In the genomic region with DNA sequence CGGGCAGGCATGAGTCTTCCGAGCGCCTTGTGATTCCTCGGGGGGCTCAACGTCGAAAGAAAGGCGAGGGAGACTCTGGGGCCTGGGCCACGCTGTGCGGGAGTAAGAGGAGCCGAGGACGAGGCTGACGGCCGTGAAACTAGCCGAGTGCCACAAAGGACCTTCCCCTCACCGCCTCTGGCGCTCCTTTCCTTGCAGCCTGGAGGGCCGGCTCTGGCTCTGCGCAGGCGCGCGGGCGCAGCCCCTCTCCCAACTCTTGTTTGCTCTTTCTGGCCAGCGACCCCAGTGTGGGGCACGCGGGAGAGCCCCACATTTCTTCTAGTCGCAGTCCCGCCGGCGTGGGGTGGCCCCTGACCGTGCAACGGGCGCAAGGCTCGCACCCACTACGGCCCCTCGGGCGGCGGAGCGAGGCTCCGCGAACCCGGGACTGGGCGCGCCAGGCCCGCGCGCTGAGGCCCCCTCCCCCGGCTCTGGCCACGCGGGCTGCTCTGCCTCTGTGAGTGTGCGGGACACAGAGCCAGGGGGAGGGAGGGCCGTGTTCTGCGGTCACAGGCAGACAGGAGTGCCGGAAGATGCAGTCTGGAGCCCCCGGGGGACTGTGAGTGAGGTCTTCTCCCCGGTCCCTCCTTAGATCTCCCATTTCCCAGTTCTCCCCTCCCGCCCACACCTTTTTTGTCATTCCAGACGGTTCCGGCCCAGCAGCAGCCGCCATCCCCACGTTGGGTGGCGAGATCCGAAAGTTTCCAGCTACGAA, we compare ENCODE assay signal across 8 cellular contexts. TPM values are rescaled to one million over a fixed set of nuclear protein-coding genes. Genes with fewer than 3 reads are reported as not detected.
A peak's percentile ranks its signal among the peaks of the same experiment; 100 is the strongest.
DNase-seq lines count a peak whose midpoint lies in the region; ATAC-seq and TF ChIP-seq lines count a peak whose summit lies in the region.

No MANE protein-coding gene starts in this region.

- peaks cover 38% of the 10 kb centered on the region for H3K27me3 Mint-ChIP-seq in GM23338 (ENCODE audit: insufficient read depth, low read depth, poor library complexity)
- no peaks in the 10 kb centered on the region for H3K27me3 Mint-ChIP-seq in activated CD8-positive, alpha-beta T cell treated with anti-CD3 and anti-CD28 coated beads, Interleukin-2, amount 10 ng/mL, durations not matched to agents 7 days and 5 days (ENCODE audit: low read depth)
- no peaks in the 10 kb centered on the region for H3K27me3 Mint-ChIP-seq in memory B cell

- DNase-seq in ACHN (peak; percentile 59), GM23338 (ENCODE audit: low spot score) (peak; percentile 72), NCI-H774 (lab: John Stamatoyannopoulos, UW) (peak; percentile 15), memory B cell (ENCODE audit: low spot score in 2 of 2) (peak in 1 of 2 donors; percentile 42)
- DNase-seq in activated CD8-positive, alpha-beta T cell treated with anti-CD3 and anti-CD28 coated beads, Interleukin-2, amount 10 ng/mL, durations not matched to agents 7 days and 5 days = peak; percentile 69
- DNase-seq in effector memory CD4-positive, alpha-beta T cell = peak; percentile 43 to 64 (median 53)
- DNase-seq in stimulated activated CD8-positive, alpha-beta memory T cell treated with anti-CD3 and anti-CD28 coated beads, Interleukin-12 subunit alpha, Interleukin-12 subunit beta, amount 100 ng/mL, for 24 hours (ENCODE audit: extremely low read depth) = peak; percentile 27

- H3K36me3 ChIP-seq in GM23338 (ENCODE audit: insufficient read depth) = peaks cover 7% of the 10 kb centered on the region; the same call in 1 of the 2 replicates
- H3K36me3 ChIP-seq in effector memory CD4-positive, alpha-beta T cell (ENCODE audit: control insufficient read depth, insufficient read depth, low read length) = no peaks in the 10 kb centered on the region

- peak overlapping the region; percentile 99 for H3K27ac ChIP-seq in GM23338 (ENCODE audit: low read depth)
- H3K27ac ChIP-seq in effector memory CD4-positive, alpha-beta T cell (ENCODE audit: insufficient read depth, low read length, poor library complexity, severe bottlenecking) = peak overlapping the region; percentile 95

- no peaks in the 10 kb centered on the region for H3K27me3 ChIP-seq in GM23338 (ENCODE audit: insufficient read depth)
- no peaks in the 10 kb centered on the region for H3K27me3 ChIP-seq in effector memory CD4-positive, alpha-beta T cell (replicated peaks; ENCODE audit: control insufficient read depth, insufficient read depth, low read length, poor library complexity, severe bottlenecking)

- H3K9me3 Mint-ChIP-seq in GM23338 (peaks cover 3% of the 10 kb centered on the region; the same call in 1 of the 3 replicates), memory B cell (no peaks in the 10 kb centered on the region)
- no peaks in the 10 kb centered on the region for H3K9me3 Mint-ChIP-seq in activated CD8-positive, alpha-beta T cell treated with anti-CD3 and anti-CD28 coated beads, Interleukin-2, amount 10 ng/mL, durations not matched to agents 7 days and 5 days (ENCODE audit: insufficient read depth)

- peak overlapping the region; percentile 99 for H3K27ac Mint-ChIP-seq in GM23338
- H3K27ac Mint-ChIP-seq in activated CD8-positive, alpha-beta T cell treated with anti-CD3 and anti-CD28 coated beads, Interleukin-2, amount 10 ng/mL, durations not matched to agents 7 days and 5 days = peak overlapping the region; percentile 100
- peak overlapping the region; percentile 100 for H3K27ac Mint-ChIP-seq in memory B cell

- H3K9me3 ChIP-seq in effector memory CD4-positive, alpha-beta T cell (ENCODE audit: control insufficient read depth, low read length) = no peaks in the 10 kb centered on the region

- H3K79me2 ChIP-seq in GM23338 (replicated peaks; ENCODE audit: insufficient read depth) = peaks cover 35% of the 10 kb centered on the region

- H2AFZ ChIP-seq in GM23338 = no peak overlapping the region

- H3K9me2 ChIP-seq in GM23338 (ENCODE audit: insufficient read depth) = no peaks in the 10 kb centered on the region

- no peak for TF ChIP-seq CTCF in GM23338 (conservative IDR thresholded peaks at IDR 0.05; ENCODE audit: low read depth in 2 of 2)

- H3K4me3 Mint-ChIP-seq in GM23338 = peak overlapping the region; percentile 99
- peak overlapping the region; percentile 90 for H3K4me3 Mint-ChIP-seq in activated CD8-positive, alpha-beta T cell treated with anti-CD3 and anti-CD28 coated beads, Interleukin-2, amount 10 ng/mL, durations not matched to agents 7 days and 5 days
- H3K4me3 Mint-ChIP-seq in memory B cell = peak overlapping the region; percentile 90

- peaks cover 19% of the 10 kb centered on the region for H3K4me1 Mint-ChIP-seq in GM23338
- H3K4me1 Mint-ChIP-seq in activated CD8-positive, alpha-beta T cell treated with anti-CD3 and anti-CD28 coated beads, Interleukin-2, amount 10 ng/mL, durations not matched to agents 7 days and 5 days (ENCODE audit: low read depth) = peaks cover 19% of the 10 kb centered on the region
- peaks cover 24% of the 10 kb centered on the region for H3K4me1 Mint-ChIP-seq in memory B cell

- peak overlapping the region; percentile 99 for H3K4me3 ChIP-seq in GM23338
- H3K4me3 ChIP-seq in effector memory CD4-positive, alpha-beta T cell (ENCODE audit: insufficient read depth, low read depth, low read length, poor library complexity, severe bottlenecking) = peak overlapping the region; percentile 89

- peak overlapping the region; percentile 100 for H3K4me2 ChIP-seq in GM23338

- peaks cover 5% of the 10 kb centered on the region for H3K4me1 ChIP-seq in GM23338 (ENCODE audit: insufficient read depth)
- H3K4me1 ChIP-seq in effector memory CD4-positive, alpha-beta T cell (ENCODE audit: control insufficient read depth, insufficient read depth, low read length, poor library complexity, severe bottlenecking) = peaks cover 13% of the 10 kb centered on the region

- CTCF ChIA-PET in activated CD8-positive, alpha-beta T cell treated with anti-CD3 and anti-CD28 coated beads, Interleukin-2, amount 10 ng/mL, durations not matched to agents 7 days and 5 days (lab: Charles Lee) = interaction anchor here (1.0 to 2.4 kb wide), 8 partner anchors 11 to 220 kb away, joined by 3 to 10 read pairs (median 4); partner anchors contain the start of genes ACO2 and PHF5A

- peaks cover 16% of the 10 kb centered on the region for H3F3A ChIP-seq in GM23338 (replicated peaks; ENCODE audit: low read depth)

- peaks cover 31% of the 10 kb centered on the region for H3K36me3 Mint-ChIP-seq in GM23338 (ENCODE audit: low read depth)
- peaks cover 20% of the 10 kb centered on the region for H3K36me3 Mint-ChIP-seq in activated CD8-positive, alpha-beta T cell treated with anti-CD3 and anti-CD28 coated beads, Interleukin-2, amount 10 ng/mL, durations not matched to agents 7 days and 5 days (ENCODE audit: low read depth)
- H3K36me3 Mint-ChIP-seq in memory B cell = peaks cover 3% of the 10 kb centered on the region

- peak; percentile 22 for ATAC-seq in GM23338
- peak; percentile 18 for ATAC-seq in activated CD8-positive, alpha-beta T cell treated with anti-CD3 and anti-CD28 coated beads, Interleukin-2, amount 10 ng/mL, durations not matched to agents 7 days and 5 days
- peak; percentile 4 for ATAC-seq in memory B cell (ENCODE audit: low read depth)
- no peak for ATAC-seq in HG03045 (IDR thresholded peaks at IDR 0.05; ENCODE audit: unreplicated experiment)

- H4K20me1 ChIP-seq in GM23338 (replicated peaks; ENCODE audit: insufficient read depth) = peaks cover 14% of the 10 kb centered on the region

- in situ Hi-C loops in ACHN (cut with HindIII; ENCODE audit: low pct_ligation_motif_present, low pct_unique_long_range_greater_than_20kb, low sequenced_read_pairs) = no loop called here

- POLR2A ChIA-PET in activated CD8-positive, alpha-beta T cell treated with anti-CD3 and anti-CD28 coated beads, Interleukin-2, amount 10 ng/mL, durations not matched to agents 7 days and 5 days (lab: Charles Lee) = interaction anchor here (0.5 to 9.6 kb wide), 14 partner anchors 10 to 1167 kb away, joined by 3 to 218 read pairs (median 5); partner anchors contain the start of genes ACO2, PHF5A, PMM1 and POLDIP3

TF ChIP-seq in GM23338, 12 proteins besides CTCF, POLR2A, EP300 and RAD21:
- TF ChIP-seq, protein P1, sequence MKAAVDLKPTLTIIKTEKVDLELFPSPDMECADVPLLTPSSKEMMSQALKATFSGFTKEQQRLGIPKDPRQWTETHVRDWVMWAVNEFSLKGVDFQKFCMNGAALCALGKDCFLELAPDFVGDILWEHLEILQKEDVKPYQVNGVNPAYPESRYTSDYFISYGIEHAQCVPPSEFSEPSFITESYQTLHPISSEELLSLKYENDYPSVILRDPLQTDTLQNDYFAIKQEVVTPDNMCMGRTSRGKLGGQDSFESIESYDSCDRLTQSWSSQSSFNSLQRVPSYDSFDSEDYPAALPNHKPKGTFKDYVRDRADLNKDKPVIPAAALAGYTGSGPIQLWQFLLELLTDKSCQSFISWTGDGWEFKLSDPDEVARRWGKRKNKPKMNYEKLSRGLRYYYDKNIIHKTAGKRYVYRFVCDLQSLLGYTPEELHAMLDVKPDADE (IDR thresholded peaks at IDR 0.05) = no peak
- TF ChIP-seq NANOG (IDR thresholded peaks at IDR 0.05; ENCODE audit: borderline replicate concordance) (no peak), EZH2 (IDR thresholded peaks at IDR 0.05; ENCODE audit: low read depth, unreplicated experiment) (no peak)

RNA-seq across cellular contexts. Expression of gene TOB2, which starts 1.0 kb away (rescaled TPM):
- 43.0 and 47.2 TPM in 2 replicates for total RNA-seq in GM23338 (2014; rRNA removed; shearing (Covaris generic))
- polyA plus RNA-seq in GM23338 (2016; fragmentation: Nextera tagmentation; extraction: Ambion mirVana) = 26.7 and 27.3 TPM in 2 replicates
- total RNA-seq in activated CD8-positive, alpha-beta T cell treated with anti-CD3 and anti-CD28 coated beads, Interleukin-2, amount 10 ng/mL, durations not matched to agents 7 days and 5 days = 10 to 100 TPM; 33.2 to 33.6 TPM

RNA-seq across cellular contexts. Expression of gene PHF5A, which starts 20.9 kb away (rescaled TPM):
- total RNA-seq in GM23338 (2014; rRNA removed; shearing (Covaris generic)) = 108 and 115 TPM in 2 replicates
- polyA plus RNA-seq in GM23338 (2016; fragmentation: Nextera tagmentation; extraction: Ambion mirVana) = 49.4 and 52.4 TPM in 2 replicates
- total RNA-seq in activated CD8-positive, alpha-beta T cell treated with anti-CD3 and anti-CD28 coated beads, Interleukin-2, amount 10 ng/mL, durations not matched to agents 7 days and 5 days = 10 to 100 TPM; 58.8 to 62.1 TPM

RNA-seq across cellular contexts. Expression of gene ACO2, which starts 21.3 kb away (rescaled TPM):
- 77.8 and 79.7 TPM in 2 replicates for total RNA-seq in GM23338 (2014; rRNA removed; shearing (Covaris generic))
- polyA plus RNA-seq in GM23338 (2016; fragmentation: Nextera tagmentation; extraction: Ambion mirVana) = 33.4 and 36.2 TPM in 2 replicates
- 10 to 100 TPM; 91.8 to 97.1 TPM for total RNA-seq in activated CD8-positive, alpha-beta T cell treated with anti-CD3 and anti-CD28 coated beads, Interleukin-2, amount 10 ng/mL, durations not matched to agents 7 days and 5 days
